10 cellular contexts compared by ENCODE assay signal in genomic region chr2:43192039-43192438, GRCh38. TPM values are rescaled to one million over a fixed set of nuclear protein-coding genes. Genes with fewer than 3 reads are reported as not detected.
A peak's percentile ranks its signal among the peaks of the same experiment; 100 is the strongest.
DNase-seq lines count a peak whose midpoint lies in the region; ATAC-seq and TF ChIP-seq lines count a peak whose summit lies in the region.
"Had no signal": no experiment of that assay in that cellular context is flagged by ENCODE, and none has a peak within 500 bp of the region (broad histone marks: within the 10 kb centered on the region; RNA-seq: fewer than 3 reads in every experiment).

No MANE protein-coding gene starts in this region.

- H3K4me3 Mint-ChIP-seq in activated CD4-positive, alpha-beta T cell treated with anti-CD3 and anti-CD28 coated beads, Interleukin-2, amount 10 ng/mL, durations not matched to agents 7 days and 5 days, result no peak overlapping the region
- H3K4me3 Mint-ChIP-seq in glutamatergic neuron (ENCODE audit: unreplicated experiment), result no peak overlapping the region
- H3K4me3 Mint-ChIP-seq: activated B cell treated with CpG ODN at 0.5 μM for 24 hours had no signal

- CTCF ChIA-PET in activated CD4-positive, alpha-beta T cell treated with anti-CD3 and anti-CD28 coated beads, Interleukin-2, amount 10 ng/mL, durations not matched to agents 7 days and 5 days (lab: Charles Lee), result interaction anchor here (0.9 to 4.5 kb wide), 6 partner anchors 12 to 33 kb away, joined by 3 to 28 read pairs (median 6); partner anchors contain the start of gene ZFP36L2

- no peaks in the 10 kb centered on the region for H3K9me3 ChIP-seq in BE2C

- POLR2A ChIA-PET in activated CD4-positive, alpha-beta T cell treated with anti-CD3 and anti-CD28 coated beads, Interleukin-2, amount 10 ng/mL, durations not matched to agents 7 days and 5 days (lab: Charles Lee), result no interaction called here

- peaks cover 68% of the 10 kb centered on the region for H3K4me1 Mint-ChIP-seq in activated CD4-positive, alpha-beta T cell treated with anti-CD3 and anti-CD28 coated beads, Interleukin-2, amount 10 ng/mL, durations not matched to agents 7 days and 5 days
- peaks cover 3% of the 10 kb centered on the region for H3K4me1 Mint-ChIP-seq in glutamatergic neuron (ENCODE audit: low read depth, unreplicated experiment)

- H3K27me3 Mint-ChIP-seq in activated CD4-positive, alpha-beta T cell treated with anti-CD3 and anti-CD28 coated beads, Interleukin-2, amount 10 ng/mL, durations not matched to agents 7 days and 5 days, result no peaks in the 10 kb centered on the region
- H3K27me3 Mint-ChIP-seq in glutamatergic neuron (ENCODE audit: unreplicated experiment), result peaks cover 6% of the 10 kb centered on the region
- H3K27me3 Mint-ChIP-seq: activated B cell treated with CpG ODN at 0.5 μM for 24 hours had no signal

- H3K9me3 Mint-ChIP-seq in activated CD4-positive, alpha-beta T cell treated with anti-CD3 and anti-CD28 coated beads, Interleukin-2, amount 10 ng/mL, durations not matched to agents 7 days and 5 days, result peaks cover 3% of the 10 kb centered on the region
- peaks cover 6% of the 10 kb centered on the region for H3K9me3 Mint-ChIP-seq in glutamatergic neuron (ENCODE audit: unreplicated experiment)
- H3K9me3 Mint-ChIP-seq: activated B cell treated with CpG ODN at 0.5 μM for 24 hours had no signal

- DNase-seq in BE2C, result no peak
- DNase-seq in activated CD4-positive, alpha-beta T cell treated with anti-CD3 and anti-CD28 coated beads, Interleukin-2, amount 10 ng/mL, durations not matched to agents 7 days and 5 days, result peak; percentile 47
- DNase-seq in glutamatergic neuron, result no peak
- no peak for DNase-seq in NCI-H1930 (lab: John Stamatoyannopoulos, UW)
- no peak for DNase-seq in mesenteric fat pad (ENCODE audit: low spot score)
- DNase-seq: activated B cell treated with CpG ODN at 0.5 μM for 24 hours had no signal

- peak overlapping the region; percentile 77 for H3K27ac Mint-ChIP-seq in activated CD4-positive, alpha-beta T cell treated with anti-CD3 and anti-CD28 coated beads, Interleukin-2, amount 10 ng/mL, durations not matched to agents 7 days and 5 days
- peak overlapping the region; percentile 8 for H3K27ac Mint-ChIP-seq in glutamatergic neuron (ENCODE audit: unreplicated experiment)
- H3K27ac Mint-ChIP-seq: activated B cell treated with CpG ODN at 0.5 μM for 24 hours had no signal

- no peaks in the 10 kb centered on the region for H3K36me3 ChIP-seq in BE2C

- H3K4me1 ChIP-seq in BE2C, result no peaks in the 10 kb centered on the region

- H3K4me3 ChIP-seq in BE2C (ENCODE audit: low read depth, low read length) (no peak overlapping the region), GM12875 (ENCODE audit: low read depth, low read length) (no peak overlapping the region)
- H3K4me3 ChIP-seq: coronary artery had no signal

- no peaks in the 10 kb centered on the region for H3K27me3 ChIP-seq in BE2C

- peak; percentile 38 for TF ChIP-seq CTCF in BE2C (IDR thresholded peaks at IDR 0.05; ENCODE audit: low read depth, low read length)
- peak; percentile 56 for TF ChIP-seq CTCF in GM12875 (IDR thresholded peaks at IDR 0.05; ENCODE audit: borderline replicate concordance, insufficient read depth, low read depth, low read length)
- TF ChIP-seq CTCF in glutamatergic neuron (IDR thresholded peaks at IDR 0.05; ENCODE audit: partially characterized antibody, unreplicated experiment), result no peak

- no peak for ATAC-seq in activated CD4-positive, CD25-positive, alpha-beta regulatory T cell treated with anti-CD3 and anti-CD28 coated beads, Interleukin-2, amount 50 U/mL, for 24 hours
- no peak for ATAC-seq in HG03378 (IDR thresholded peaks at IDR 0.05; ENCODE audit: unreplicated experiment)

- H3K36me3 Mint-ChIP-seq in activated CD4-positive, alpha-beta T cell treated with anti-CD3 and anti-CD28 coated beads, Interleukin-2, amount 10 ng/mL, durations not matched to agents 7 days and 5 days (ENCODE audit: low read depth), result peaks cover 6% of the 10 kb centered on the region
- H3K36me3 Mint-ChIP-seq in glutamatergic neuron (ENCODE audit: unreplicated experiment), result no peaks in the 10 kb centered on the region

RNA-seq across cellular contexts. Expression of gene ZFP36L2, which starts 34.4 kb away (rescaled TPM):
- polyA plus RNA-seq in BE2C (2012; ENCODE audit: insufficient read depth, insufficient read length, low read depth), result 17.9 TPM
- 100 to 1,000 TPM; 210 to 228 TPM for total RNA-seq in activated CD4-positive, alpha-beta T cell treated with anti-CD3 and anti-CD28 coated beads, Interleukin-2, amount 10 ng/mL, durations not matched to agents 7 days and 5 days
- total RNA-seq in glutamatergic neuron (ENCODE audit: unreplicated experiment) (0.88 TPM), mesenteric fat pad (237 TPM)

Comparison
In these comparisons a context has a peak if more than half of its experiments do, and no peak if none do; other contexts are left out.
1. RNA of gene ZFP36L2, which starts 34.4 kb away (total RNA-seq): 237 TPM in mesenteric fat pad (single experiment) and 210 to 228 TPM in activated CD4-positive, alpha-beta T cell treated with anti-CD3 and anti-CD28 coated beads, Interleukin-2, amount 10 ng/mL, durations not matched to agents 7 days and 5 days; 0.88 TPM in glutamatergic neuron (single experiment); every median in the first group is over 100 times any median in the second.